ENCODE assay signal across 1 cellular context in genomic region chr11:59550368-59550841, GRCh38.
TF ChIP-seq lines count a peak whose summit lies in the region.

No MANE protein-coding gene starts in this region.

TF ChIP-seq in K562, 482 proteins besides CTCF, POLR2A, EP300 and RAD21 (continued from another document and continues in another):
- TF ChIP-seq SMARCE1 (IDR thresholded peaks at IDR 0.05) (no peak; the same call in 1 of the 2 replicates), THAP12 (CRISPR knock-in tag; IDR thresholded peaks at IDR 0.05) (peak; percentile 69; the same call in 1 of the 2 replicates), ZBTB43 (CRISPR knock-in tag; IDR thresholded peaks at IDR 0.05) (no peak; the same call in 1 of the 2 replicates), ZNF655 (CRISPR knock-in tag; IDR thresholded peaks at IDR 0.05) (no peak), ZNF24 (IDR thresholded peaks at IDR 0.05) (peak; percentile 71), AFF4 (CRISPR knock-in tag; IDR thresholded peaks at IDR 0.05) (peak; percentile 91), SNIP1 (IDR thresholded peaks at IDR 0.05; ENCODE audit: low read depth) (no peak), SIX5 (IDR thresholded peaks at IDR 0.05; ENCODE audit: borderline replicate concordance in 1 of 2, insufficient read depth in 1 of 2, low read depth in 1 of 2, low read length in 2 of 2) (no peak), RBM22 (IDR thresholded peaks at IDR 0.05; ENCODE audit: low read depth, low read length, poor library complexity, severe bottlenecking) (peak; percentile 72), ZNF695 (CRISPR knock-in tag; IDR thresholded peaks at IDR 0.05) (no peak), MBD2 (IDR thresholded peaks at IDR 0.05; ENCODE audit: borderline replicate concordance, low read depth) (no peak), GTF2E2 (tag; IDR thresholded peaks at IDR 0.05) (no peak; the same call in 1 of the 2 replicates), ARID1B (IDR thresholded peaks at IDR 0.05) (0 out of 2 replicates have a peak, but pooled peaks have one; percentile 19), HDAC2 (IDR thresholded peaks at IDR 0.05) (peak; percentile 10; the same call in 1 of the 2 replicates), CHD1 (IDR thresholded peaks at IDR 0.05; ENCODE audit: low read length) (peak; percentile 82), ZNF282 (CRISPR knock-in tag; IDR thresholded peaks at IDR 0.05) (no peak), NR3C1 (CRISPR knock-in tag; IDR thresholded peaks at IDR 0.05) (no peak), ZNF140 (CRISPR knock-in tag; IDR thresholded peaks at IDR 0.05) (no peak), NONO (IDR thresholded peaks at IDR 0.05; ENCODE audit: low read depth in 2 of 2, low read length in 1 of 2) (peak in 1 of 2 experiments; percentile 72; a peak in 2 of 4 replicates), ZFP91 (CRISPR knock-in tag; IDR thresholded peaks at IDR 0.05) (no peak), RAD51 (IDR thresholded peaks at IDR 0.05; ENCODE audit: borderline replicate concordance, low read depth) (0 out of 2 replicates have a peak, but pooled peaks have one; percentile 10), FOXK2 (conservative IDR thresholded peaks at IDR 0.05 in 1 of 2, IDR thresholded peaks at IDR 0.05 in 1 of 2; ENCODE audit: low read depth in 2 of 2) (peak; percentile 77; a peak in 3 of 4 replicates), SMARCB1 (IDR thresholded peaks at IDR 0.05; ENCODE audit: insufficient read length, low read depth) (no peak), ZNF395 (CRISPR knock-in tag; IDR thresholded peaks at IDR 0.05) (no peak; the same call in 1 of the 2 replicates), ZNF696 (CRISPR knock-in tag; conservative IDR thresholded peaks at IDR 0.05) (no peak), CREM (IDR thresholded peaks at IDR 0.05; ENCODE audit: low read depth) (peak; percentile 69), ZBTB26 (CRISPR knock-in tag; IDR thresholded peaks at IDR 0.05) (no peak), FOXA3 (CRISPR knock-in tag; conservative IDR thresholded peaks at IDR 0.05 in 1 of 2, IDR thresholded peaks at IDR 0.05 in 1 of 2) (no peak), THRA (IDR thresholded peaks at IDR 0.05) (no peak), ZNF511 (CRISPR knock-in tag; IDR thresholded peaks at IDR 0.05) (peak; percentile 79), ZNF143 (CRISPR knock-in tag; IDR thresholded peaks at IDR 0.05) (no peak), GMEB1 (CRISPR knock-in tag; IDR thresholded peaks at IDR 0.05) (no peak), PREB (CRISPR knock-in tag; IDR thresholded peaks at IDR 0.05) (0 out of 2 replicates have a peak, but pooled peaks have one; percentile 67), SFPQ (IDR thresholded peaks at IDR 0.05; ENCODE audit: low read depth, low read length) (no peak), EHMT2 (IDR thresholded peaks at IDR 0.05) (no peak), KAT7 (CRISPR knock-in tag; IDR thresholded peaks at IDR 0.05; ENCODE audit: borderline replicate concordance) (0 out of 2 replicates have a peak, but pooled peaks have one; percentile 29)
